Comparison of ENCODE assay signal across 19 cellular contexts in the genomic region with DNA sequence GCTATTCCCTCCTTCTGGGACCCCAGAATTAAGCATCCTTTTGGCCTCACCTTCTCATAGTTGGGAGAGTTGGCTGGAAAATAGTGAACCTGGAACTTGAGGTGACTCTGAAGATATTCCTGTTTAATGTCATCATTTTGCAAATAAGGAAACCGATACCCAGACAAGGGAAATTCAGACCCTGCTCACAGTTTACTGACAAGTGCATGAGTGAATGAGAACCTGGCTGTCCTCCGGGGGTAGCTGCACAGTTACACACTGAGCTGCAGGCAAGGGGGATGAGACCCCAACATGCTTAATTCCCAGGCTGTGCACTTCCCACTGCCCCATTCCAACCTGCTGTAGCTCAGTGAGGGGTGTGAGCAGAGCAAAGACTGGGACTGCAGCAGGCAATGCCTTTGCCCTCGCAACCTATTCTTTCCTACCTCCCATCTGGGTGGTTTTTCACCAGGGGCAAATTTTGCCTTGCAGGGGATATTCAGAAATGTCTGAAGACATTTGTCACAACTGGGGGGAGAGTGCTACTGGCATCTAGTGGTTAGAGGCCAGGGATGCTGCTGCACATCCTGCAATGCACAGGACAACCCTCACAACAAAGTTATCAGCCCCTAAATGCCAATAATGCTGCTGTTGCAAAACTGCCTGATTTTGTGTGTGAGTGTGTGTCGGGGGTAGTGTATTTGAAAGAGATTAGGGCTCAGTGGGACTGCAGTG.
DNase-seq lines count a peak whose midpoint lies in the region; ATAC-seq, FAIRE-seq and TF ChIP-seq lines count a peak whose summit lies in the region.
"Had no signal": no experiment of that assay in that cellular context is flagged by ENCODE, and none has a peak within 500 bp of the region (broad histone marks: within the 10 kb centered on the region; RNA-seq: fewer than 3 reads in every experiment).

No MANE protein-coding gene starts in this region.

- POLR2A ChIA-PET in SK-N-SH (lab: Yijun Ruan, JAX) = no interaction called here

- 18% methylated on average over 3 of the region's 4 CpGs for WGBS in SK-N-SH (ENCODE audit: low lambda C conversion rate)
- 69% methylated on average over 4 of the region's 4 CpGs for WGBS in hepatocyte (ENCODE audit: low lambda C conversion rate, missing lambda C conversion rate)

- TF ChIP-seq RAD21 in SK-N-SH (IDR thresholded peaks at IDR 0.05; ENCODE audit: low read length) = peak; percentile 51

- H3K9me3 ChIP-seq in SK-N-SH = no peaks in the 10 kb centered on the region
- no peaks in the 10 kb centered on the region for H3K9me3 ChIP-seq in hepatocyte (ENCODE audit: low read depth)

- H3K4me1 ChIP-seq in SK-N-SH (ENCODE audit: control insufficient read depth in 1 of 2, insufficient read depth in 2 of 2, low read depth in 1 of 2, low read length in 1 of 2) (no peaks in the 10 kb centered on the region; a peak in 1 of 4 replicates), hepatocyte (ENCODE audit: insufficient read depth) (no peaks in the 10 kb centered on the region)

- H3K4me3 ChIP-seq in SK-N-SH (ENCODE audit: low read depth in 2 of 2, low read length in 1 of 2) = no peak overlapping the region
- H3K4me3 ChIP-seq in hepatocyte = no peak overlapping the region

- no peaks in the 10 kb centered on the region for H3K27me3 ChIP-seq in SK-N-SH (ENCODE audit: insufficient read depth)
- peaks cover 31% of the 10 kb centered on the region for H3K27me3 ChIP-seq in hepatocyte

- H3K9me3 Mint-ChIP-seq in type B pancreatic cell = no peaks in the 10 kb centered on the region
- H3K9me3 Mint-ChIP-seq: stimulated activated memory B cell treated with anti-CD40 and anti-IgM and Interleukin-4, amounts not matched to agents 10 μg/mL and 1 μg/mL and 100 μg/mL, for 72 hours; T-helper 1 cell treated with Interleukin-12 subunit alpha and Interleukin-12 subunit beta and Interleukin-4 antibody, amounts not matched to agents 30 μg/mL and 1 μg/mL, for 36 hours had no signal

- no peak overlapping the region for H3K27ac ChIP-seq in SK-N-SH (ENCODE audit: low read depth in 2 of 2, low read length in 1 of 2)
- no peak overlapping the region for H3K27ac ChIP-seq in hepatocyte

- no peaks in the 10 kb centered on the region for H3K36me3 Mint-ChIP-seq in type B pancreatic cell
- H3K36me3 Mint-ChIP-seq: activated naive CD8-positive, alpha-beta T cell; CD14-positive monocyte; stimulated activated memory B cell treated with anti-CD40 and anti-IgM and Interleukin-4, amounts not matched to agents 10 μg/mL and 1 μg/mL and 100 μg/mL, for 72 hours had no signal

- no peak for TF ChIP-seq POLR2A in H54 (IDR thresholded peaks at IDR 0.05; ENCODE audit: low read depth, low read length)

- H3K27ac Mint-ChIP-seq in type B pancreatic cell = no peak overlapping the region
- H3K27ac Mint-ChIP-seq: activated naive CD8-positive, alpha-beta T cell; CD14-positive monocyte; stimulated activated memory B cell treated with anti-CD40 and anti-IgM and Interleukin-4, amounts not matched to agents 10 μg/mL and 1 μg/mL and 100 μg/mL, for 72 hours; T-helper 1 cell treated with Interleukin-12 subunit alpha and Interleukin-12 subunit beta and Interleukin-4 antibody, amounts not matched to agents 30 μg/mL and 1 μg/mL, for 36 hours had no signal

- H3F3A ChIP-seq in SK-N-SH (replicated peaks; ENCODE audit: insufficient read depth) = no peaks in the 10 kb centered on the region

- CTCF ChIA-PET in SK-N-SH (lab: Yijun Ruan, JAX) = interaction anchor here (1.3 to 1.7 kb wide), 4 partner anchors 10 to 138 kb away, joined by 3 to 7 read pairs (median 4); no protein-coding TSS in a partner anchor

- DNase-seq in SK-N-SH (no peak), NCI-H69 (lab: John Stamatoyannopoulos, UW) (peak; percentile 7), hepatocyte (ENCODE audit: low spot score) (no peak), type B pancreatic cell (ENCODE audit: extremely low spot score, unreplicated experiment) (no peak), 8988T (no peak), H54 (ENCODE audit: insufficient read length, low spot score) (no peak), GM10266 (ENCODE audit: extremely low spot score) (no peak)
- DNase-seq: ACHN; activated CD4-positive, CD25-positive, alpha-beta regulatory T cell; activated CD8-positive, alpha-beta memory T cell treated with anti-CD3 and anti-CD28 coated beads for 24 hours; H7; KG1; NCI-H1092; stimulated activated CD4-positive, alpha-beta T cell treated with anti-CD3 and anti-CD28 coated beads, Interleukin-15, amount 100 ng/mL, for 24 hours had no signal

- H3K9me2 ChIP-seq in SK-N-SH (no peaks in the 10 kb centered on the region), hepatocyte (replicated peaks; ENCODE audit: insufficient read depth) (no peaks in the 10 kb centered on the region)

- H3K36me3 ChIP-seq in SK-N-SH (replicated peaks in 1 of 2; ENCODE audit: control insufficient read depth in 1 of 2, insufficient read depth in 2 of 2, low read length in 1 of 2) (no peaks in the 10 kb centered on the region), hepatocyte (replicated peaks; ENCODE audit: insufficient read depth, low read depth) (no peaks in the 10 kb centered on the region)

- H4K20me1 ChIP-seq in SK-N-SH (ENCODE audit: insufficient read depth) = no peaks in the 10 kb centered on the region
- H4K20me1 ChIP-seq in hepatocyte (ENCODE audit: insufficient read depth, poor library complexity, severe bottlenecking) = no peaks in the 10 kb centered on the region

- ATAC-seq in SK-N-SH treated with all-trans-retinoic acid at 6 μM for 48 hours = no peak
- ATAC-seq: stimulated activated memory B cell treated with anti-CD40 and anti-IgM and Interleukin-4, amounts not matched to agents 10 μg/mL and 1 μg/mL and 100 μg/mL, for 72 hours had no signal

- no peak overlapping the region for H3K9ac ChIP-seq in SK-N-SH

- no peak for FAIRE-seq in H54 (lab: Jason Lieb, UNC)

- H3K79me2 ChIP-seq in SK-N-SH (ENCODE audit: insufficient read depth) (no peaks in the 10 kb centered on the region), hepatocyte (no peaks in the 10 kb centered on the region)

- TF ChIP-seq EP300 in SK-N-SH (IDR thresholded peaks at IDR 0.05; ENCODE audit: borderline replicate concordance in 1 of 2, low read depth in 1 of 2, low read length in 1 of 2) = no peak

- peaks cover 11% of the 10 kb centered on the region for H3K4me1 Mint-ChIP-seq in type B pancreatic cell (ENCODE audit: unreplicated experiment)
- H3K4me1 Mint-ChIP-seq: CD14-positive monocyte; stimulated activated memory B cell treated with anti-CD40 and anti-IgM and Interleukin-4, amounts not matched to agents 10 μg/mL and 1 μg/mL and 100 μg/mL, for 72 hours had no signal

- H3K4me3 Mint-ChIP-seq in type B pancreatic cell = no peak overlapping the region
- H3K4me3 Mint-ChIP-seq: activated naive CD8-positive, alpha-beta T cell; CD14-positive monocyte; stimulated activated memory B cell treated with anti-CD40 and anti-IgM and Interleukin-4, amounts not matched to agents 10 μg/mL and 1 μg/mL and 100 μg/mL, for 72 hours; T-helper 1 cell treated with Interleukin-12 subunit alpha and Interleukin-12 subunit beta and Interleukin-4 antibody, amounts not matched to agents 30 μg/mL and 1 μg/mL, for 36 hours had no signal

- H2AFZ ChIP-seq in SK-N-SH (ENCODE audit: low read depth) (no peak overlapping the region), hepatocyte (no peak overlapping the region)

- TF ChIP-seq CTCF in SK-N-SH (IDR thresholded peaks at IDR 0.05) = no peak
- TF ChIP-seq CTCF in hepatocyte (IDR thresholded peaks at IDR 0.05; ENCODE audit: poor library complexity) = peak; percentile 21
- peak; percentile 55 for TF ChIP-seq CTCF in type B pancreatic cell (conservative IDR thresholded peaks at IDR 0.05)
- no peak for TF ChIP-seq CTCF in GM10266 (IDR thresholded peaks at IDR 0.05; ENCODE audit: control insufficient read depth, insufficient read depth, low read depth, missing control alignments)

- H3K4me2 ChIP-seq in SK-N-SH (no peak overlapping the region), hepatocyte (no peak overlapping the region)

- peaks cover 62% of the 10 kb centered on the region for H3K27me3 Mint-ChIP-seq in type B pancreatic cell
- H3K27me3 Mint-ChIP-seq: stimulated activated memory B cell treated with anti-CD40 and anti-IgM and Interleukin-4, amounts not matched to agents 10 μg/mL and 1 μg/mL and 100 μg/mL, for 72 hours had no signal

TF ChIP-seq in SK-N-SH, 30 proteins besides CTCF, POLR2A, EP300 and RAD21:
- TF ChIP-seq MEF2A (IDR thresholded peaks at IDR 0.05; ENCODE audit: borderline replicate concordance, low read depth) (no peak), SMC3 (IDR thresholded peaks at IDR 0.05; ENCODE audit: low read depth, low read length) (peak; percentile 20; the same call in 1 of the 2 replicates)
TF ChIP-seq in SK-N-SH: peak in this region for 1.

TF ChIP-seq in SK-N-SH treated with all-trans-retinoic acid at 6 μM for 48 hours, 23 proteins besides CTCF, POLR2A, EP300 and RAD21:
- TF ChIP-seq ISL1 (CRISPR knock-in tag; IDR thresholded peaks at IDR 0.05) (no peak), ZC3H10 (CRISPR knock-in tag; IDR thresholded peaks at IDR 0.05) (no peak), ZNF565 (CRISPR knock-in tag; conservative IDR thresholded peaks at IDR 0.05; ENCODE audit: low read depth) (no peak), ZFP3 (CRISPR knock-in tag; IDR thresholded peaks at IDR 0.05) (no peak), TCF4 (CRISPR knock-in tag; IDR thresholded peaks at IDR 0.05; ENCODE audit: borderline replicate concordance) (no peak), RARB (CRISPR knock-in tag; IDR thresholded peaks at IDR 0.05) (no peak)
- TF ChIP-seq, protein P1, sequence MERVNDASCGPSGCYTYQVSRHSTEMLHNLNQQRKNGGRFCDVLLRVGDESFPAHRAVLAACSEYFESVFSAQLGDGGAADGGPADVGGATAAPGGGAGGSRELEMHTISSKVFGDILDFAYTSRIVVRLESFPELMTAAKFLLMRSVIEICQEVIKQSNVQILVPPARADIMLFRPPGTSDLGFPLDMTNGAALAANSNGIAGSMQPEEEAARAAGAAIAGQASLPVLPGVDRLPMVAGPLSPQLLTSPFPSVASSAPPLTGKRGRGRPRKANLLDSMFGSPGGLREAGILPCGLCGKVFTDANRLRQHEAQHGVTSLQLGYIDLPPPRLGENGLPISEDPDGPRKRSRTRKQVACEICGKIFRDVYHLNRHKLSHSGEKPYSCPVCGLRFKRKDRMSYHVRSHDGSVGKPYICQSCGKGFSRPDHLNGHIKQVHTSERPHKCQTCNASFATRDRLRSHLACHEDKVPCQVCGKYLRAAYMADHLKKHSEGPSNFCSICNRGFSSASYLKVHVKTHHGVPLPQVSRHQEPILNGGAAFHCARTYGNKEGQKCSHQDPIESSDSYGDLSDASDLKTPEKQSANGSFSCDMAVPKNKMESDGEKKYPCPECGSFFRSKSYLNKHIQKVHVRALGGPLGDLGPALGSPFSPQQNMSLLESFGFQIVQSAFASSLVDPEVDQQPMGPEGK (CRISPR knock-in tag; IDR thresholded peaks at IDR 0.05; ENCODE audit: borderline replicate concordance) = no peak
TF ChIP-seq in SK-N-SH treated with all-trans-retinoic acid at 6 μM for 48 hours: peak in this region for 0.

Comparison
In these comparisons a context has a peak if more than half of its experiments do, and no peak if none do; other contexts are left out.
1. CTCF ChIP-seq: peak in hepatocyte (single experiment) and type B pancreatic cell (single experiment); none in SK-N-SH (single experiment) and GM10266 (single experiment).